ENCODE assay signal across 7 cellular contexts in the genomic region with DNA sequence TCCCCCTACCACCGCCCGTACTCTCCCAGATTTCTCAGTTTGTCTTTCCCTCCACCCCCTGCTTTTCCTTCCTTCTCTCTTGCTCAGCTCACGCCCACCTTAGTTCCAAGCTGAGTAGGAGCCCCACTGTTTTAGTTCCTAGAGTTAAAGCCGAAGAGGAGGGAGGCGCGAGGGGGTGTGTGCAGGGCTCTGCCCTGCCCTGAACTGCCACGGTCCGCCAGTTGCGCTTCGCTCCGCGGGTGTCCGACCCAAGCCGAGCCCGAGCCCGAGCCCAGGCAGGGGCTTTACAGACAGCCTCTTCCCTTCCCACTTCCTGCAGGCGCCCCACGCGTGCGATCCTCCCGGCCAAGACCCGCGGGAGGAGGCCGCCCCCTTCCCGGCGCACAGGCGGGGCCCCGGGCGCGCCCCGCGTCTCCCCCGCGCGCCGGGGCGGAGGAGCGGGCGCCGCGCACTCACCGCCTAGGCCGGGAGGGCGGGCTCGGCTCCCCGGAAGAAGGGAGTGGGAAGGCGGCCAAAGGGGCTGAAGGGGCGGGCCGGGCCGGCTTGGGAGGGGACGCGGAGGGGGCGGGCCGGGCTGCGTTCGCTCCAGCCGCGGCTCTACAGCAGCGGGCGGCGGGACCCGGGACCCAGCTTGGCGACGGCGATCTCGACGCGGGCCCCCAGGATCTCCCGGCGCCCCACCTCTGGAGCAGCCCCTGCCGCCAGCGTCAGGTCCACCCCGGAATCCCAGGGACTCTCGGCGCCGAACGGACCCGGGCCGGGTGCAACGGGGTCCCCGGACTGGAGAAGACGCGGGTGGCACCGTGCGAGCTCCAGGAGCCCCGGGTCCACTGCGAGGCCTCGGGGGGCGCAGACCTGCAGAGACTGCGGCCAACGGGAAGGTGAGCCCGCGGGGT. TPM values are rescaled to one million over a fixed set of nuclear protein-coding genes. Genes with fewer than 3 reads are reported as not detected.
DNase-seq lines count a peak whose midpoint lies in the region; ATAC-seq and TF ChIP-seq lines count a peak whose summit lies in the region.

A gene with protein sequence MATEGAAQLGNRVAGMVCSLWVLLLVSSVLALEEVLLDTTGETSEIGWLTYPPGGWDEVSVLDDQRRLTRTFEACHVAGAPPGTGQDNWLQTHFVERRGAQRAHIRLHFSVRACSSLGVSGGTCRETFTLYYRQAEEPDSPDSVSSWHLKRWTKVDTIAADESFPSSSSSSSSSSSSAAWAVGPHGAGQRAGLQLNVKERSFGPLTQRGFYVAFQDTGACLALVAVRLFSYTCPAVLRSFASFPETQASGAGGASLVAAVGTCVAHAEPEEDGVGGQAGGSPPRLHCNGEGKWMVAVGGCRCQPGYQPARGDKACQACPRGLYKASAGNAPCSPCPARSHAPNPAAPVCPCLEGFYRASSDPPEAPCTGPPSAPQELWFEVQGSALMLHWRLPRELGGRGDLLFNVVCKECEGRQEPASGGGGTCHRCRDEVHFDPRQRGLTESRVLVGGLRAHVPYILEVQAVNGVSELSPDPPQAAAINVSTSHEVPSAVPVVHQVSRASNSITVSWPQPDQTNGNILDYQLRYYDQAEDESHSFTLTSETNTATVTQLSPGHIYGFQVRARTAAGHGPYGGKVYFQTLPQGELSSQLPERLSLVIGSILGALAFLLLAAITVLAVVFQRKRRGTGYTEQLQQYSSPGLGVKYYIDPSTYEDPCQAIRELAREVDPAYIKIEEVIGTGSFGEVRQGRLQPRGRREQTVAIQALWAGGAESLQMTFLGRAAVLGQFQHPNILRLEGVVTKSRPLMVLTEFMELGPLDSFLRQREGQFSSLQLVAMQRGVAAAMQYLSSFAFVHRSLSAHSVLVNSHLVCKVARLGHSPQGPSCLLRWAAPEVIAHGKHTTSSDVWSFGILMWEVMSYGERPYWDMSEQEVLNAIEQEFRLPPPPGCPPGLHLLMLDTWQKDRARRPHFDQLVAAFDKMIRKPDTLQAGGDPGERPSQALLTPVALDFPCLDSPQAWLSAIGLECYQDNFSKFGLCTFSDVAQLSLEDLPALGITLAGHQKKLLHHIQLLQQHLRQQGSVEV (plus strand): TSS at position 572 of the 896 bp plus-strand sequence. CDS start 8,152 bp downstream, outside the sequence.

- no peaks in the 10 kb centered on the region for H3K36me3 Mint-ChIP-seq in endothelial cell (ENCODE audit: low read depth, unreplicated experiment)

- no peaks in the 10 kb centered on the region for H3K9me3 Mint-ChIP-seq in endothelial cell (ENCODE audit: unreplicated experiment)

- H3K27ac Mint-ChIP-seq in endothelial cell (ENCODE audit: unreplicated experiment) = no peak within 1 kb of the TSS

- peak within 1 kb of the TSS; percentile 97 for H3K4me3 Mint-ChIP-seq in endothelial cell (ENCODE audit: unreplicated experiment)

- peaks cover 3% of the 10 kb centered on the region for H3K4me1 Mint-ChIP-seq in endothelial cell (ENCODE audit: unreplicated experiment)

- DNase-seq in NCI-H345 treated with DMSO at 0.1 percent for 48 hours (lab: John Stamatoyannopoulos, UW; ENCODE audit: unreplicated experiment) (peak; percentile 72), endothelial cell (ENCODE audit: low spot score) (peak; percentile 49), midbrain (lab: John Stamatoyannopoulos, UW) (peak; percentile 67)
- peak; percentile 59 for DNase-seq in activated CD8-positive, alpha-beta memory T cell treated with anti-CD3 and anti-CD28 coated beads, Interleukin-2, amount 50 U/mL, for 4 hours
- DNase-seq in stimulated activated CD8-positive, alpha-beta memory T cell treated with anti-CD3 and anti-CD28 coated beads, Interleukin-4, amount 100 ng/mL, for 24 hours (ENCODE audit: low read depth) = peak; percentile 48

- ATAC-seq in GM18867 (IDR thresholded peaks at IDR 0.05; ENCODE audit: unreplicated experiment) (peak; percentile 61), HG02943 (IDR thresholded peaks at IDR 0.05; ENCODE audit: low read depth, unreplicated experiment) (peak; percentile 54)

- TF ChIP-seq CTCF in endothelial cell (IDR thresholded peaks at IDR 0.05; ENCODE audit: unreplicated experiment) = no peak

- H3K27me3 Mint-ChIP-seq in endothelial cell (ENCODE audit: unreplicated experiment) = peaks cover 9% of the 10 kb centered on the region

RNA-seq across cellular contexts. Expression of the gene that starts here (rescaled TPM):
- total RNA-seq in endothelial cell (ENCODE audit: unreplicated experiment) = 3.8 TPM

Comparison
In these comparisons a context has a peak if more than half of its experiments do, and no peak if none do; other contexts are left out.
1. Peak in every context shown above with its lines: DNase-seq and ATAC-seq.